ENCODE assay signal across 35 cellular contexts in genomic region chr6:143174516-143174915, GRCh38.
"Had no signal": no experiment of that assay in that cellular context is flagged by ENCODE, and none has a peak within 500 bp of the region (broad histone marks: within the 10 kb centered on the region; RNA-seq: fewer than 3 reads in every experiment).

No MANE protein-coding gene starts in this region.

- H3K4me3 ChIP-seq: MG63 had no signal

- DNase-seq: Karpas-422, Kasumi-1, MG63, MM.1S, MV-4-11, NCI-H1048, NCI-H1092, NCI-H1092 treated with DMSO at 0.1 percent for 48 hours, NCI-H1105, NCI-H1105 treated with DMSO at 0.1 percent for 48 hours, NCI-H1417, NCI-H1417 treated with DMSO at 0.1 percent for 48 hours, NCI-H1436, NCI-H1436 treated with DMSO at 0.1 percent for 48 hours, NCI-H146, NCI-H1694, NCI-H1694 treated with DMSO at 0.1 percent for 48 hours, NCI-H187, NCI-H187 treated with DMSO at 0.1 percent for 48 hours, NCI-H1930, NCI-H2029, NCI-H2029 treated with DMSO at 0.1 percent for 48 hours, NCI-H2081, NCI-H2081 treated with DMSO at 0.1 percent for 48 hours, NCI-H2107, NCI-H2171, NCI-H2171 treated with DMSO at 0.1 percent for 48 hours, NCI-H2227 treated with DMSO at 0.1 percent for 48 hours, NCI-H226, NCI-H345, NCI-H446, NCI-H446 treated with DMSO at 0.1 percent for 48 hours, NCI-H510A, NCI-H510A treated with DMSO at 0.1 percent for 48 hours, NCI-H524 had no signal

- H3K27me3 ChIP-seq: MG63 had no signal
